Comparison of ENCODE assay signal across 28 cellular contexts in genomic region chr13:85191996-85192395, GRCh38.
"Had no signal": no experiment of that assay in that cellular context is flagged by ENCODE, and none has a peak within 500 bp of the region (broad histone marks: within the 10 kb centered on the region; RNA-seq: fewer than 3 reads in every experiment).

No MANE protein-coding gene starts in this region.

- DNase-seq: activated B cell treated with CpG ODN at 0.5 μM for 24 hours; activated CD4-positive, alpha-beta T cell treated with anti-CD3 and anti-CD28 coated beads for 48 hours; activated CD4-positive, alpha-beta T cell treated with anti-CD3 and anti-CD28 coated beads, Interleukin-2, amount 50 U/mL, for 1 hour; activated CD4-positive, alpha-beta T cell treated with anti-CD3 and anti-CD28 coated beads, Interleukin-2, amount 50 U/mL, for 48 hours; activated CD8-positive, alpha-beta memory T cell treated with anti-CD3 and anti-CD28 coated beads for 24 hours; activated CD8-positive, alpha-beta T cell treated with anti-CD3 and anti-CD28 coated beads for 36 hours; activated effector memory CD4-positive, alpha-beta T cell treated with anti-CD3 and anti-CD28 coated beads, Interleukin-2, amount 50 U/mL, for 16 hours; activated naive CD4-positive, alpha-beta T cell treated with anti-CD3 and anti-CD28 coated beads, Interleukin-2, amount 10 ng/mL, durations not matched to agents 7 days and 5 days; activated naive CD8-positive, alpha-beta T cell treated with anti-CD3 and anti-CD28 coated beads, Interleukin-2, amount 10 ng/mL, durations not matched to agents 7 days and 5 days; activated T-cell treated with anti-CD3 and anti-CD28 coated beads, Interleukin-2, amount 50 U/mL, for 4 hours; central memory CD4-positive, alpha-beta T cell; cerebellar nuclear complex; dorsolateral prefrontal cortex; effector memory CD4-positive, alpha-beta T cell; endodermal cell; foreskin fibroblast; gastrocnemius medialis; glutamatergic neuron; heart left ventricle; T-helper 2 cell had no signal

- H3K4me1 ChIP-seq: ascending aorta, breast epithelium, gastrocnemius medialis, heart left ventricle had no signal

- H3K27me3 ChIP-seq: ascending aorta, breast epithelium, cardiac muscle cell, gastrocnemius medialis, heart left ventricle had no signal

- H3K9me3 ChIP-seq: ascending aorta, breast epithelium, gastrocnemius medialis had no signal

- H3K36me3 ChIP-seq: ascending aorta, breast epithelium, cardiac muscle cell, gastrocnemius medialis, heart left ventricle had no signal

- H3K27ac ChIP-seq: ascending aorta, breast epithelium, cardiac muscle cell, coronary artery, dorsolateral prefrontal cortex, gastrocnemius medialis, heart left ventricle, VCaP had no signal

- H3K4me3 ChIP-seq: ascending aorta, breast epithelium, cardiac muscle cell, coronary artery, dorsolateral prefrontal cortex, gastrocnemius medialis, heart left ventricle had no signal

- ATAC-seq: activated CD4-positive, CD25-positive, alpha-beta regulatory T cell treated with anti-CD3 and anti-CD28 coated beads, Interleukin-2, amount 50 U/mL, for 24 hours; activated CD8-positive, alpha-beta T cell treated with anti-CD3 and anti-CD28 coated beads for 36 hours; activated naive CD4-positive, alpha-beta T cell treated with anti-CD3 and anti-CD28 coated beads, Interleukin-2, amount 50 U/mL, for 72 hours; activated T-cell treated with anti-CD3 and anti-CD28 coated beads, Interleukin-2, amount 50 U/mL, for 4 hours; esophagus mucosa; gastrocnemius medialis; heart left ventricle had no signal
